22 cellular contexts compared by ENCODE assay signal in genomic region chr12:108363565-108363964, GRCh38. TPM values are rescaled to one million over a fixed set of nuclear protein-coding genes. Genes with fewer than 3 reads are reported as not detected.
"Had no signal": no experiment of that assay in that cellular context is flagged by ENCODE, and none has a peak within 500 bp of the region (broad histone marks: within the 10 kb centered on the region; RNA-seq: fewer than 3 reads in every experiment).

No MANE protein-coding gene starts in this region.

- H3K36me3 Mint-ChIP-seq: activated CD4-positive, alpha-beta memory T cell treated with anti-CD3 and anti-CD28 coated beads for 36 hours; activated naive CD8-positive, alpha-beta T cell treated with anti-CD3 and anti-CD28 coated beads, Interleukin-2, amount 10 ng/mL, durations not matched to agents 7 days and 5 days; natural killer cell had no signal

- H3K4me3 Mint-ChIP-seq: activated B cell treated with CpG ODN at 0.5 μM for 24 hours; activated CD4-positive, alpha-beta memory T cell treated with anti-CD3 and anti-CD28 coated beads for 36 hours; activated naive CD8-positive, alpha-beta T cell treated with anti-CD3 and anti-CD28 coated beads, Interleukin-2, amount 10 ng/mL, durations not matched to agents 7 days and 5 days; activated T-cell treated with anti-CD3 and anti-CD28 coated beads, Interleukin-2, amount 50 U/mL, for 24 hours; natural killer cell; stimulated activated naive CD8-positive, alpha-beta T cell treated with anti-CD3 and anti-CD28 coated beads, Interleukin-15, amount 100 ng/mL, for 72 hours had no signal

- H3K27ac ChIP-seq: body of pancreas, left ventricle myocardium inferior, right atrium auricular region, suprapubic skin, transverse colon, vagina had no signal

- H3K9me3 ChIP-seq: body of pancreas, left ventricle myocardium inferior, right atrium auricular region, suprapubic skin, transverse colon, vagina had no signal

- H3K4me1 Mint-ChIP-seq: activated B cell treated with CpG ODN at 0.5 μM for 24 hours; activated naive CD8-positive, alpha-beta T cell treated with anti-CD3 and anti-CD28 coated beads, Interleukin-2, amount 10 ng/mL, durations not matched to agents 7 days and 5 days had no signal

- FAIRE-seq: colon, endometrium, frontal cortex had no signal

- H3K9me3 Mint-ChIP-seq: activated B cell treated with CpG ODN at 0.5 μM for 24 hours; activated CD4-positive, alpha-beta memory T cell treated with anti-CD3 and anti-CD28 coated beads for 36 hours; activated T-cell treated with anti-CD3 and anti-CD28 coated beads, Interleukin-2, amount 50 U/mL, for 24 hours; natural killer cell had no signal

- H3K4me3 ChIP-seq: body of pancreas, left ventricle myocardium inferior, right atrium auricular region, suprapubic skin, transverse colon, vagina had no signal

- H3K36me3 ChIP-seq: left ventricle myocardium inferior, right atrium auricular region, suprapubic skin, transverse colon, vagina had no signal

- ATAC-seq: body of pancreas; stimulated activated naive CD8-positive, alpha-beta T cell treated with anti-CD3 and anti-CD28 coated beads, Interleukin-15, amount 100 ng/mL, for 72 hours had no signal

- DNase-seq: activated B cell treated with CpG ODN at 0.5 μM for 24 hours; activated CD4-positive, alpha-beta memory T cell treated with anti-CD3 and anti-CD28 coated beads for 36 hours; activated CD4-positive, alpha-beta T cell treated with anti-CD3 and anti-CD28 coated beads for 4 hours; activated naive CD4-positive, alpha-beta T cell treated with Interleukin-2 at 50 U/mL for 16 hours; activated naive CD8-positive, alpha-beta T cell treated with anti-CD3 and anti-CD28 coated beads, Interleukin-2, amount 10 ng/mL, durations not matched to agents 7 days and 5 days; activated T-cell treated with anti-CD3 and anti-CD28 coated beads, Interleukin-2, amount 50 U/mL, for 24 hours; body of pancreas; caudate nucleus; kidney glomerular epithelial cell; left ventricle myocardium inferior; natural killer cell; nucleus accumbens; stimulated activated naive CD8-positive, alpha-beta T cell treated with anti-CD3 and anti-CD28 coated beads, Interleukin-15, amount 100 ng/mL, for 72 hours; SW 1271; transverse colon had no signal

- H3K27ac Mint-ChIP-seq: activated B cell treated with CpG ODN at 0.5 μM for 24 hours; activated CD4-positive, alpha-beta memory T cell treated with anti-CD3 and anti-CD28 coated beads for 36 hours; activated naive CD8-positive, alpha-beta T cell treated with anti-CD3 and anti-CD28 coated beads, Interleukin-2, amount 10 ng/mL, durations not matched to agents 7 days and 5 days; activated T-cell treated with anti-CD3 and anti-CD28 coated beads, Interleukin-2, amount 50 U/mL, for 24 hours; activated T-helper 2 cell treated with anti-CD3 and anti-CD28 coated beads, Interferon-gamma antibody, Interleukin-2, Interleukin-4, amounts not matched to agents 10 μg/mL and 5 μg/mL and 100 μg/mL, durations not matched to agents 14 hours and 24 hours and 36 hours had no signal

- H3K4me1 ChIP-seq: body of pancreas, left ventricle myocardium inferior, right atrium auricular region, suprapubic skin, transverse colon, vagina had no signal

- H3K27me3 Mint-ChIP-seq: activated B cell treated with CpG ODN at 0.5 μM for 24 hours; activated naive CD8-positive, alpha-beta T cell treated with anti-CD3 and anti-CD28 coated beads, Interleukin-2, amount 10 ng/mL, durations not matched to agents 7 days and 5 days had no signal

- H3K27me3 ChIP-seq: body of pancreas, right atrium auricular region, transverse colon, vagina had no signal

RNA-seq across cellular contexts. Expression of gene CMKLR1, which starts 24.5 kb away (rescaled TPM):
- total RNA-seq: activated CD4-positive, alpha-beta memory T cell treated with anti-CD3 and anti-CD28 coated beads for 36 hours; activated T-helper 2 cell treated with anti-CD3 and anti-CD28 coated beads, Interferon-gamma antibody, Interleukin-2, Interleukin-4, amounts not matched to agents 10 μg/mL and 5 μg/mL and 100 μg/mL, durations not matched to agents 14 hours and 24 hours and 36 hours had no signal
